Comparison of ENCODE assay signal across 22 cellular contexts in genomic region chr12:6085841-6086240, GRCh38. TPM values are rescaled to one million over a fixed set of nuclear protein-coding genes. Genes with fewer than 3 reads are reported as not detected.
DNase-seq lines count a peak whose midpoint lies in the region; ATAC-seq, FAIRE-seq and TF ChIP-seq lines count a peak whose summit lies in the region.
"Had no signal": no experiment of that assay in that cellular context is flagged by ENCODE, and none has a peak within 500 bp of the region (broad histone marks: within the 10 kb centered on the region; RNA-seq: fewer than 3 reads in every experiment).

No MANE protein-coding gene starts in this region.

- no peaks in the 10 kb centered on the region; the same call in 2 of the 3 replicates for H3K9me3 Mint-ChIP-seq in GM23338

- H3K27ac Mint-ChIP-seq in GM23338: no peak overlapping the region

- intact Hi-C loops in cardiac septum (cut with DNase I): no loop called here
- intact Hi-C loops in right cardiac atrium (cut with DNase I): no loop called here
- intact Hi-C loops in endothelial cell of umbilical vein (cut with micrococcal nuclease): no loop called here

- no peaks in the 10 kb centered on the region for H3K9me1 ChIP-seq in endothelial cell of umbilical vein (replicated peaks; ENCODE audit: control insufficient read depth, extremely low read depth, insufficient read depth, low read length)

- ATAC-seq in right cardiac atrium: no peak
- ATAC-seq in upper lobe of left lung (ENCODE audit: low FRiP score in 2 of 2): no peak
- no peak for ATAC-seq in GM23338

- H3F3A ChIP-seq in GM23338 (replicated peaks; ENCODE audit: low read depth): no peaks in the 10 kb centered on the region; the same call in 1 of the 2 replicates

- no peaks in the 10 kb centered on the region for H3K9me2 ChIP-seq in GM23338 (ENCODE audit: insufficient read depth)

- no TSS peak for BruUV-seq in endothelial cell of umbilical vein (replicated peaks; lab: Mats Ljungman, UMichigan)

- dilution Hi-C loops in endothelial cell of umbilical vein (cut with MboI; ENCODE audit: extremely low pct_ligation_motif_present, low sequenced_read_pairs): no loop called here

- H3K4me3 ChIP-seq in right cardiac atrium (ENCODE audit: low read length) (no peak overlapping the region), endothelial cell of umbilical vein (replicated peaks in 1 of 3; ENCODE audit: insufficient read depth in 1 of 3, low read depth in 1 of 3, low read length in 3 of 3) (no peak overlapping the region), osteoblast (ENCODE audit: insufficient read depth, low read length) (no peak overlapping the region), upper lobe of left lung (no peak overlapping the region), SJCRH30 (no peak overlapping the region), GM23338 (no peak overlapping the region)

- POLR2A ChIA-PET in endothelial cell of umbilical vein (lab: Charles Lee): no interaction called here

- H3K4me2 ChIP-seq in endothelial cell of umbilical vein (ENCODE audit: insufficient read depth, low read length): no peak overlapping the region
- H3K4me2 ChIP-seq in osteoblast (ENCODE audit: insufficient read depth, low read length): no peak overlapping the region
- no peak overlapping the region for H3K4me2 ChIP-seq in GM23338
- H3K4me2 ChIP-seq: KMS-11 had no signal

- no peak overlapping the region for H3K4me3 Mint-ChIP-seq in GM23338

- H3K4me1 ChIP-seq in right cardiac atrium (ENCODE audit: control insufficient read depth, insufficient read depth, low read length): peaks cover 8% of the 10 kb centered on the region
- peaks cover 64% of the 10 kb centered on the region for H3K4me1 ChIP-seq in endothelial cell of umbilical vein (ENCODE audit: control insufficient read depth, extremely low read depth, insufficient read depth, low read length)
- peaks cover 24% of the 10 kb centered on the region for H3K4me1 ChIP-seq in osteoblast (ENCODE audit: insufficient read depth, low read length)
- H3K4me1 ChIP-seq in upper lobe of left lung: peaks cover 37 to 45% (median 39%) of the 10 kb centered on the region in 4 donors
- H3K4me1 ChIP-seq in SJCRH30: peaks cover 6% of the 10 kb centered on the region; the same call in 1 of the 2 replicates
- peaks cover 18% of the 10 kb centered on the region for H3K4me1 ChIP-seq in GM23338 (ENCODE audit: insufficient read depth)

- DNase-seq in cardiac septum (ENCODE audit: low spot score): peak; percentile 15
- no peak for DNase-seq in right cardiac atrium
- DNase-seq in endothelial cell of umbilical vein (ENCODE audit: low read depth, low spot score): no peak
- peak; percentile 29 for DNase-seq in osteoblast (ENCODE audit: insufficient read length, low spot score, missing footprints)
- peak in 1 of 2 donors; percentile 15 for DNase-seq in upper lobe of left lung
- DNase-seq in NCI-H128 (lab: John Stamatoyannopoulos, UW; ENCODE audit: unreplicated experiment): no peak
- DNase-seq in SJCRH30: no peak
- no peak for DNase-seq in GM23338 (ENCODE audit: low spot score)
- DNase-seq: AML-193, DMS79 treated with DMSO at 0.1 percent for 48 hours, HCEC 1CT, MV-4-11, NCI-H187, NCI-H2107, NCI-H2227 treated with DMSO at 0.1 percent for 48 hours, NCI-H510A treated with DMSO at 0.1 percent for 48 hours, NCI-H82, RPMI8226, SIG-M5 had no signal

- H3K9ac ChIP-seq in endothelial cell of umbilical vein (replicated peaks; ENCODE audit: extremely low read depth, insufficient read depth, low read length): no peak overlapping the region
- H3K9ac ChIP-seq: KMS-11 had no signal

- no peak for TF ChIP-seq CTCF in endothelial cell of umbilical vein (IDR thresholded peaks at IDR 0.05; ENCODE audit: extremely low read depth in 1 of 2, insufficient read depth in 1 of 2, low read depth in 1 of 2, low read length in 2 of 2)
- no peak for TF ChIP-seq CTCF in osteoblast (IDR thresholded peaks at IDR 0.05; ENCODE audit: extremely low read depth, low read depth, low read length)
- TF ChIP-seq CTCF in upper lobe of left lung (IDR thresholded peaks at IDR 0.05): no peak
- TF ChIP-seq CTCF in GM23338 (conservative IDR thresholded peaks at IDR 0.05; ENCODE audit: low read depth in 2 of 2): no peak

- H4K20me1 ChIP-seq in endothelial cell of umbilical vein (replicated peaks; ENCODE audit: control insufficient read depth, extremely low read depth, insufficient read depth, low read length) (no peaks in the 10 kb centered on the region), osteoblast (ENCODE audit: insufficient read depth, low read length) (no peaks in the 10 kb centered on the region), GM23338 (replicated peaks; ENCODE audit: insufficient read depth) (no peaks in the 10 kb centered on the region)

- H3K27ac ChIP-seq in right cardiac atrium (ENCODE audit: low read length) (no peak overlapping the region), endothelial cell of umbilical vein (ENCODE audit: insufficient read depth, low read depth, low read length) (peak overlapping the region; percentile 28), osteoblast (ENCODE audit: low read depth, low read length) (no peak overlapping the region), upper lobe of left lung (peak overlapping the region in 3 of 4 donors; percentile 2 to 44 (median 36)), SJCRH30 (no peak overlapping the region), GM23338 (ENCODE audit: low read depth) (no peak overlapping the region)
- H3K27ac ChIP-seq: 22Rv1, C4-2B, KMS-11 had no signal

- no peak for FAIRE-seq in endothelial cell of umbilical vein (lab: Jason Lieb, UNC)

- H3K9me3 ChIP-seq in right cardiac atrium (ENCODE audit: control insufficient read depth, low read length) (no peaks in the 10 kb centered on the region), endothelial cell of umbilical vein (replicated peaks; ENCODE audit: control insufficient read depth, insufficient read depth, low read length) (no peaks in the 10 kb centered on the region), osteoblast (ENCODE audit: low read depth, low read length) (no peaks in the 10 kb centered on the region), upper lobe of left lung (no peaks in the 10 kb centered on the region), SJCRH30 (replicated peaks) (no peaks in the 10 kb centered on the region)

- H3K36me3 ChIP-seq in endothelial cell of umbilical vein (ENCODE audit: control insufficient read depth in 2 of 2, extremely low read depth in 1 of 2, insufficient read depth in 2 of 2, low read length in 2 of 2): peaks cover 28 to 37% of the 10 kb centered on the region in 2 experiments
- H3K36me3 ChIP-seq in osteoblast (ENCODE audit: insufficient read depth, low read length): no peaks in the 10 kb centered on the region
- H3K36me3 ChIP-seq in upper lobe of left lung: peaks cover 0 to 15% (median 0%) of the 10 kb centered on the region in 4 donors
- H3K36me3 ChIP-seq in SJCRH30: no peaks in the 10 kb centered on the region
- no peaks in the 10 kb centered on the region for H3K36me3 ChIP-seq in GM23338 (ENCODE audit: insufficient read depth)

- H3K36me3 Mint-ChIP-seq in GM23338 (ENCODE audit: low read depth): no peaks in the 10 kb centered on the region

- 78% methylated on average over 3 of the region's 3 CpGs for WGBS in right cardiac atrium
- WGBS in upper lobe of left lung, 2 donors: 75 to 91% methylated on average over 3 of the region's 3 CpGs

- CTCF ChIA-PET in endothelial cell of umbilical vein (lab: Charles Lee): no interaction called here

- H3K27me3 Mint-ChIP-seq in GM23338 (ENCODE audit: insufficient read depth, low read depth, poor library complexity): peaks cover 12% of the 10 kb centered on the region

- no peak for TF ChIP-seq EP300 in upper lobe of left lung (IDR thresholded peaks at IDR 0.05)

- H2AFZ ChIP-seq in endothelial cell of umbilical vein (ENCODE audit: low read depth, low read length) (no peak overlapping the region), osteoblast (ENCODE audit: low read length) (no peak overlapping the region), GM23338 (no peak overlapping the region)

- H3K79me2 ChIP-seq in endothelial cell of umbilical vein (ENCODE audit: control insufficient read depth, insufficient read depth, low read length) (peaks cover 22% of the 10 kb centered on the region), osteoblast (ENCODE audit: insufficient read depth, low read length) (no peaks in the 10 kb centered on the region), GM23338 (replicated peaks; ENCODE audit: insufficient read depth) (no peaks in the 10 kb centered on the region)

- H3K27me3 ChIP-seq in right cardiac atrium (ENCODE audit: control insufficient read depth, insufficient read depth) (no peaks in the 10 kb centered on the region), endothelial cell of umbilical vein (ENCODE audit: control insufficient read depth in 2 of 2, insufficient read depth in 2 of 2, low read length in 2 of 2) (no peaks in the 10 kb centered on the region), osteoblast (ENCODE audit: insufficient read depth, low read length) (no peaks in the 10 kb centered on the region), upper lobe of left lung (no peaks in the 10 kb centered on the region), SJCRH30 (peaks cover 7% of the 10 kb centered on the region; the same call in 1 of the 2 replicates), GM23338 (ENCODE audit: insufficient read depth) (no peaks in the 10 kb centered on the region)

- TF ChIP-seq POLR2A in endothelial cell of umbilical vein (IDR thresholded peaks at IDR 0.05; ENCODE audit: low read depth, low read length): peak; percentile 3
- TF ChIP-seq POLR2A in upper lobe of left lung (IDR thresholded peaks at IDR 0.05): no peak

- H3K4me1 Mint-ChIP-seq in GM23338: peaks cover 41% of the 10 kb centered on the region

TF ChIP-seq in GM23338, 12 proteins besides CTCF, POLR2A, EP300 and RAD21 (continues in another document):
- no peak for TF ChIP-seq ZNF331 (CRISPR knock-in tag; IDR thresholded peaks at IDR 0.05; ENCODE audit: low read depth)

RNA-seq across cellular contexts. Expression of gene VWF, which starts 38.6 kb away (rescaled TPM):
- total RNA-seq in cardiac septum (350 TPM), right cardiac atrium (100 to 1,000 TPM; 144 to 388 (median 269) TPM), endothelial cell of umbilical vein (1,882 and 2,328 TPM in 2 replicates), osteoblast (0.29 and 0.72 TPM in 2 replicates), upper lobe of left lung (100 to 1,000 TPM; 292 to 543 (median 360) TPM)
- polyA plus RNA-seq in right cardiac atrium (181 TPM), endothelial cell of umbilical vein (1,041 and 1,132 TPM in 2 replicates), GM23338 (2016; fragmentation: Nextera tagmentation; extraction: Ambion mirVana) (0.03 and 0.42 TPM in 2 replicates)
- polyA plus RNA-seq in endothelial cell of umbilical vein (2011; cell fraction: cytosol; rRNA removed): 1,164 and 1,406 TPM in 2 replicates
- polyA plus RNA-seq in endothelial cell of umbilical vein (2011; cell fraction: nucleus; rRNA removed): 1,241 and 1,484 TPM in 2 replicates
- polyA plus RNA-seq in endothelial cell of umbilical vein (2012): 546 and 824 TPM in 2 replicates
- polyA minus RNA-seq in endothelial cell of umbilical vein: 2,231 and 2,679 TPM in 2 replicates
- polyA minus RNA-seq in endothelial cell of umbilical vein (2011; cell fraction: cytosol; rRNA and poly(A)+ RNA removed): not detected
- 1,538 and 1,756 TPM in 2 replicates for polyA minus RNA-seq in endothelial cell of umbilical vein (2011; cell fraction: nucleus; rRNA and poly(A)+ RNA removed)
- 0.35 and 0.73 TPM in 2 replicates for total RNA-seq in SJCRH30 (2014; rRNA removed; shearing (Covaris generic))
- 0.31 and 0.56 TPM in 2 replicates for total RNA-seq in GM23338 (2014; rRNA removed; shearing (Covaris generic))

Comparison
In these comparisons a context has a peak if more than half of its experiments do, and no peak if none do; other contexts are left out.
1. DNase-seq: peak in cardiac septum (single experiment) and osteoblast (single experiment); none in right cardiac atrium (0 of 3), endothelial cell of umbilical vein (single experiment), NCI-H128 (single experiment), SJCRH30 (0 of 2) and GM23338 (single experiment).
2. H3K27ac ChIP-seq: peak in endothelial cell of umbilical vein (single experiment) and upper lobe of left lung (3 of 4); none in right cardiac atrium (single experiment), osteoblast (single experiment), SJCRH30 (single experiment) and GM23338 (single experiment).
3. RNA of gene VWF, which starts 38.6 kb away (total RNA-seq): 1,882 to 2,328 TPM in endothelial cell of umbilical vein, 292 to 543 TPM in upper lobe of left lung, 350 TPM in cardiac septum (single experiment) and 144 to 388 TPM in right cardiac atrium; 0.35 to 0.73 TPM in SJCRH30, 0.29 to 0.72 TPM in osteoblast and 0.31 to 0.56 TPM in GM23338; every median in the first group is over 10 times any median in the second.